25 cellular contexts compared by ENCODE assay signal in genomic region chr1:81819613-81820012, GRCh38.
"Had no signal": no experiment of that assay in that cellular context is flagged by ENCODE, and none has a peak within 500 bp of the region (broad histone marks: within the 10 kb centered on the region; RNA-seq: fewer than 3 reads in every experiment).

No MANE protein-coding gene starts in this region.

- H3K4me1 ChIP-seq: gastrocnemius medialis, psoas muscle, sigmoid colon, transverse colon, upper lobe of right lung, uterus had no signal

- H3K27me3 Mint-ChIP-seq: naive B cell; natural killer cell treated with Interleukin-12 subunit alpha and Interleukin-12 subunit beta and Interleukin-15 and Interleukin-18, amount 100 ng/mL, for 72 hours; stimulated activated memory B cell treated with anti-CD40 and anti-IgM and Interleukin-4, amounts not matched to agents 10 μg/mL and 1 μg/mL and 100 μg/mL, for 72 hours had no signal

- H3K9me3 Mint-ChIP-seq: mesothelial cell of epicardium had no signal

- H3K27ac ChIP-seq: dorsolateral prefrontal cortex, epithelial cell of prostate, gastrocnemius medialis, psoas muscle, sigmoid colon, thoracic aorta, transverse colon, upper lobe of right lung, uterus had no signal

- H3K4me3 Mint-ChIP-seq: mesothelial cell of epicardium; naive B cell; natural killer cell treated with Interleukin-12 subunit alpha and Interleukin-12 subunit beta and Interleukin-15 and Interleukin-18, amount 100 ng/mL, for 72 hours; stimulated activated memory B cell treated with anti-CD40 and anti-IgM and Interleukin-4, amounts not matched to agents 10 μg/mL and 1 μg/mL and 100 μg/mL, for 72 hours had no signal

- DNase-seq: cortex of kidney; dorsolateral prefrontal cortex; effector CD4-positive, alpha-beta T cell; foreskin fibroblast; gastrocnemius medialis; head of caudate nucleus; mesenchymal stem cell; mucosa of descending colon; naive B cell; nucleus accumbens; psoas muscle; right cardiac atrium; sigmoid colon; stimulated activated CD4-positive, alpha-beta T cell treated with anti-CD3 and anti-CD28 coated beads, Interleukin-2, amount 100 ng/mL, for 24 hours; stimulated activated CD4-positive, alpha-beta T cell treated with anti-CD3 and anti-CD28 coated beads, Interleukin-4, amount 100 ng/mL, for 4 hours; stimulated activated naive CD8-positive, alpha-beta T cell treated with anti-CD3 and anti-CD28 coated beads, Interleukin-15, Interleukin-2, amounts not matched to agents 100 U/mL and 50 U/mL, for 24 hours; transverse colon; upper lobe of right lung; uterus had no signal

- H3K27me3 ChIP-seq: gastrocnemius medialis, sigmoid colon, transverse colon, upper lobe of right lung, uterus had no signal

- ATAC-seq: esophagus mucosa; gastrocnemius medialis; mucosa of descending colon; natural killer cell treated with Interleukin-12 subunit alpha and Interleukin-12 subunit beta and Interleukin-15 and Interleukin-18, amount 100 ng/mL, for 72 hours; psoas muscle; right cardiac atrium; stimulated activated memory B cell treated with anti-CD40 and anti-IgM and Interleukin-4, amounts not matched to agents 10 μg/mL and 1 μg/mL and 100 μg/mL, for 72 hours; stimulated activated naive CD8-positive, alpha-beta T cell treated with anti-CD3 and anti-CD28 coated beads, Interleukin-15, Interleukin-2, amounts not matched to agents 100 U/mL and 50 U/mL, for 24 hours; upper lobe of right lung had no signal

- H3K36me3 ChIP-seq: gastrocnemius medialis, sigmoid colon, thoracic aorta, transverse colon, upper lobe of right lung, uterus had no signal

- H3K9me3 ChIP-seq: gastrocnemius medialis, mucosa of descending colon, psoas muscle, sigmoid colon, thoracic aorta, transverse colon, upper lobe of right lung, uterus had no signal

- H3K36me3 Mint-ChIP-seq: mesothelial cell of epicardium; naive B cell; natural killer cell treated with Interleukin-12 subunit alpha and Interleukin-12 subunit beta and Interleukin-15 and Interleukin-18, amount 100 ng/mL, for 72 hours; stimulated activated memory B cell treated with anti-CD40 and anti-IgM and Interleukin-4, amounts not matched to agents 10 μg/mL and 1 μg/mL and 100 μg/mL, for 72 hours had no signal

- H3K4me3 ChIP-seq: dorsolateral prefrontal cortex, gastrocnemius medialis, mucosa of descending colon, psoas muscle, sigmoid colon, thoracic aorta, transverse colon, upper lobe of right lung, uterus had no signal

- H3K27ac Mint-ChIP-seq: mesothelial cell of epicardium; naive B cell; natural killer cell treated with Interleukin-12 subunit alpha and Interleukin-12 subunit beta and Interleukin-15 and Interleukin-18, amount 100 ng/mL, for 72 hours; stimulated activated memory B cell treated with anti-CD40 and anti-IgM and Interleukin-4, amounts not matched to agents 10 μg/mL and 1 μg/mL and 100 μg/mL, for 72 hours had no signal

- H3K4me1 Mint-ChIP-seq: naive B cell; stimulated activated memory B cell treated with anti-CD40 and anti-IgM and Interleukin-4, amounts not matched to agents 10 μg/mL and 1 μg/mL and 100 μg/mL, for 72 hours had no signal
